Comparison of ENCODE assay signal across 25 cellular contexts in the genomic region with DNA sequence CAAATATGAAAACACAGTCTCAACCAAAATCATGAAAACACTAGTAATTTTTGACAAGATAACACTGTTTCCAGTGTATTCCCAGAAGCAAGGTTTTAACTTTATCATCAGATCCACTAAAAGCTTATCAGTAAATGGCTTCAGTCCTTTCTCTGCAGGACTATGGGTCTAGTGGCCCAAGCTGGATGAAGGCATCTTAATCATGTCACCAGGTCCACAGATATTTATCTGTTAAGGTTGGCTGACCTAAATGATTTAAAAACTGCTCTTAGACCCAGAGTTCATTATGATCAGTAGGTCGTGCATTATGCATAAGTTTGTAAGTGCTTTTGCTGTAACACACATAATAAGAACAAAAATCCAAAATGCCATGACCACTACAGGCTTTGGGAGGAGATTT.
"Had no signal": no experiment of that assay in that cellular context is flagged by ENCODE, and none has a peak within 500 bp of the region (broad histone marks: within the 10 kb centered on the region; RNA-seq: fewer than 3 reads in every experiment).

No MANE protein-coding gene starts in this region.

- H3K9me3 Mint-ChIP-seq: activated naive CD4-positive, alpha-beta T cell treated with anti-CD3 and anti-CD28 coated beads for 36 hours; IgD-negative memory B cell; WTC11 had no signal

- H3K27ac Mint-ChIP-seq: IgD-negative memory B cell, WTC11 had no signal

- H3K4me1 ChIP-seq: ascending aorta, body of pancreas had no signal

- H3K36me3 ChIP-seq: ascending aorta had no signal

- DNase-seq: activated CD4-positive, CD25-positive, alpha-beta regulatory T cell treated with anti-CD3 and anti-CD28 coated beads, Interleukin-2, amount 50 U/mL, for 72 hours; activated effector memory CD4-positive, alpha-beta T cell treated with anti-CD3 and anti-CD28 coated beads, Interleukin-2, amount 50 U/mL, for 16 hours; activated naive CD4-positive, alpha-beta T cell treated with anti-CD3 and anti-CD28 coated beads for 36 hours; activated T-cell treated with anti-CD3 and anti-CD28 coated beads for 4 hours; amniotic stem cell; body of pancreas; NCI-H1092; NCI-H1417 treated with DMSO at 0.1 percent for 48 hours; NCI-H1694; NCI-H2029; NCI-H2107; NCI-H2171 treated with DMSO at 0.1 percent for 48 hours; NCI-H226; NCI-H526; NCI-H82; RPMI8226; SW 1271; T-helper 9 cell had no signal

- H3K27me3 ChIP-seq: ascending aorta, body of pancreas had no signal

- H3K27ac ChIP-seq: ascending aorta, body of pancreas, KMS-11, SK-N-MC had no signal

- H3K9me3 ChIP-seq: ascending aorta, body of pancreas had no signal

- H3K36me3 Mint-ChIP-seq: WTC11 had no signal

- ATAC-seq: body of pancreas, Panc1, Right ventricle myocardium inferior, WTC11 had no signal

- H3K4me3 ChIP-seq: ascending aorta, body of pancreas, SK-N-MC had no signal

- H3K4me3 Mint-ChIP-seq: activated naive CD4-positive, alpha-beta T cell treated with anti-CD3 and anti-CD28 coated beads for 36 hours; IgD-negative memory B cell; WTC11 had no signal
